ENCODE assay signal across 1 cellular context in the genomic region with DNA sequence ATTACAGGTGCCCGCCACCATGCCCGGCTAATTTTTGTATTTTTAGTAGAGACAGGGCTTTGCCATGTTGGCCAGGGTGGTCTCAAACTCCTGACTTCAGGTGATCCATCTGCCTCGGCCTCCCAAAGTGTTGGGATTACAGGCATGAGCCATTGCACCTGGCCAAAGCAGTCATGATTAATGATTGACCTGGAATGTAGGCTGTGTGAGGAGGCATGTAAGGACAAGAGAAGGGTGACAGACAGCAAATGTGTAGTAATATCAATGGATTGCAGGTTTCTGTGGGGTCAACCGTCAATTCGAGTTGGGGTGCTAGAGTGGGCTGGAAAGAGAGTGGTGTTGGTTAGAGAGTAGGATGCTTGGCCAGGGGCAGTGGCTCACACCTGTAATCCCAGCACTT. TPM values are rescaled to one million over a fixed set of nuclear protein-coding genes. Genes with fewer than 3 reads are reported as not detected.
"Had no signal": no experiment of that assay in that cellular context is flagged by ENCODE, and none has a peak within 500 bp of the region (broad histone marks: within the 10 kb centered on the region; RNA-seq: fewer than 3 reads in every experiment).

No MANE protein-coding gene starts in this region.

RNA-seq across cellular contexts. Expression of gene CDC42BPG, which starts 29.0 kb away (rescaled TPM):
- total RNA-seq: RPMI7951 had no signal

RNA-seq across cellular contexts. Expression of gene PYGM, which starts 55.7 kb away (rescaled TPM):
- total RNA-seq: RPMI7951 had no signal
